In genomic region chr2:11516984-11517648, GRCh38 we compare ENCODE assay signal across 1 cellular context.
A peak's percentile ranks its signal among the peaks of the same experiment; 100 is the strongest.
TF ChIP-seq lines count a peak whose summit lies in the region.

No MANE protein-coding gene starts in this region.

TF ChIP-seq in H1, 55 proteins besides CTCF, POLR2A, EP300 and RAD21:
- TF ChIP-seq SAP30 (IDR thresholded peaks at IDR 0.05; ENCODE audit: insufficient read depth, insufficient replicate concordance, low read length) (no peak), TBP (IDR thresholded peaks at IDR 0.05; ENCODE audit: low read depth, low read length) (peak; percentile 66)
